In genomic region chr13:42777476-42777875, GRCh38 we compare ENCODE assay signal across 24 cellular contexts. TPM values are rescaled to one million over a fixed set of nuclear protein-coding genes. Genes with fewer than 3 reads are reported as not detected.
"Had no signal": no experiment of that assay in that cellular context is flagged by ENCODE, and none has a peak within 500 bp of the region (broad histone marks: within the 10 kb centered on the region; RNA-seq: fewer than 3 reads in every experiment).

No MANE protein-coding gene starts in this region.

- H3K36me3 ChIP-seq: adrenal gland, SJCRH30 had no signal

- H3K4me3 ChIP-seq: adrenal gland, SJCRH30, SK-N-MC had no signal

- FAIRE-seq: TTC549 had no signal

- ATAC-seq: activated CD8-positive, alpha-beta T cell treated with anti-CD3 and anti-CD28 coated beads, Interleukin-2, amount 10 ng/mL, durations not matched to agents 7 days and 5 days; activated naive CD4-positive, alpha-beta T cell treated with anti-CD3 and anti-CD28 coated beads, Interleukin-2, amount 50 U/mL, for 72 hours had no signal

- H3K27me3 ChIP-seq: SJCRH30 had no signal

- DNase-seq: activated CD4-positive, alpha-beta T cell treated with anti-CD3 and anti-CD28 coated beads, Interleukin-2, amount 10 ng/mL, durations not matched to agents 24 days and 14 days; activated CD4-positive, alpha-beta T cell treated with anti-CD3 and anti-CD28 coated beads, Interleukin-2, amount 50 U/mL, for 4 hours; activated CD8-positive, alpha-beta T cell treated with anti-CD3 and anti-CD28 coated beads, Interleukin-2, amount 10 ng/mL, durations not matched to agents 7 days and 5 days; activated gamma-delta T cell treated with Interleukin-2 at 50 U/mL for 16 hours; activated naive CD4-positive, alpha-beta T cell treated with anti-CD3 and anti-CD28 coated beads for 36 hours; activated T-cell treated with anti-CD3 and anti-CD28 coated beads, Interleukin-2, amount 50 U/mL, for 24 hours; adrenal gland; anterior cingulate cortex; central memory CD4-positive, alpha-beta T cell; NCI-H1092 treated with DMSO at 0.1 percent for 48 hours; NCI-H1417; NCI-H146; NCI-H187; NCI-H2029 treated with DMSO at 0.1 percent for 48 hours; NCI-H2107; NCI-H2171; NCI-H510A; SHP77; SJCRH30 had no signal

RNA-seq across cellular contexts. Expression of gene FAM216B, which starts 3.9 kb away (rescaled TPM):
- total RNA-seq: activated CD4-positive, alpha-beta T cell treated with anti-CD3 and anti-CD28 coated beads, Interleukin-2, amount 10 ng/mL, durations not matched to agents 24 days and 14 days; activated CD8-positive, alpha-beta T cell treated with anti-CD3 and anti-CD28 coated beads, Interleukin-2, amount 10 ng/mL, durations not matched to agents 7 days and 5 days; activated naive CD4-positive, alpha-beta T cell treated with anti-CD3 and anti-CD28 coated beads for 36 hours; activated naive CD4-positive, alpha-beta T cell treated with anti-CD3 and anti-CD28 coated beads, Interleukin-2, amount 50 U/mL, for 72 hours; activated T-helper 2 cell treated with anti-CD3 and anti-CD28 coated beads, Interferon-gamma antibody, Interleukin-2, Interleukin-4, amounts not matched to agents 10 μg/mL and 5 μg/mL and 100 μg/mL, durations not matched to agents 14 hours and 24 hours and 36 hours; adrenal gland; M059J; SJCRH30 had no signal
